Comparison of ENCODE assay signal across 11 cellular contexts in the genomic region with DNA sequence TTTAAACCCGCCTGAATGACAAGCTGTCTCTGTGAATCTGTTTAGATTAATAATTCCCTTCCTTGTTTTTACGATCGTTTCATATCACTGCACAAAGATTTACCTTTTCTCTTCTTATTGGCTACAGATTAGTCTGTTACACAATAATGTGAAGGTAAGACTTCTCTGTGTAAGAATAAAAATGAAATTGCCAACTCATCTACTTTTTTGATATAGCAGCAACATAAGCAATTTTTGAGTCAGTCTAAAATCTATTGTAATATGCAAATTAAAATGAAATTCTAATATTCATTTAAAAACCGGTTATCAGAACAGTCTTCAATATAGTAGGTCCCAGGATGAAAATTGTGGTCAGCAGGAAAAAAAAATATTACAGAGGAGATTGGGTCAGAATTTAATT.
"Had no signal": no experiment of that assay in that cellular context is flagged by ENCODE, and none has a peak within 500 bp of the region (broad histone marks: within the 10 kb centered on the region; RNA-seq: fewer than 3 reads in every experiment).

No MANE protein-coding gene starts in this region.

- H3K36me3 ChIP-seq: HAP-1 had no signal

- DNase-seq: GM23248, GOT3, H7, H9, HCEC 1CT, HFFc6 had no signal

- H2AFZ ChIP-seq: GM23248, GM23338 had no signal

- H3K27ac ChIP-seq: GM23248 had no signal

- H3K4me3 Mint-ChIP-seq: GM23338, H9, HFFc6 had no signal

- H3K4me3 ChIP-seq: GM23248, GM23338, HAP-1 had no signal

- H3K27ac Mint-ChIP-seq: H9, HFFc6 had no signal

- H3K4me2 ChIP-seq: GM23338 had no signal

- ATAC-seq: GM23338, HCT116 had no signal

- FAIRE-seq: H1, H54 had no signal

- H3K9me3 Mint-ChIP-seq: GM23338, H9 had no signal

- H3K9me3 ChIP-seq: HAP-1 had no signal

- H3K4me1 ChIP-seq: HAP-1 had no signal

- H3K9ac ChIP-seq: GM23248 had no signal
